ENCODE assay signal across 20 cellular contexts in genomic region chr15:69996321-69996720, GRCh38.
DNase-seq lines count a peak whose midpoint lies in the region; ATAC-seq and TF ChIP-seq lines count a peak whose summit lies in the region.
"Had no signal": no experiment of that assay in that cellular context is flagged by ENCODE, and none has a peak within 500 bp of the region (broad histone marks: within the 10 kb centered on the region; RNA-seq: fewer than 3 reads in every experiment).

No MANE protein-coding gene starts in this region.

- 86% methylated on average over 12 of the region's 12 CpGs for WGBS in smooth muscle cell (ENCODE audit: low lambda C conversion rate)
- WGBS in gastroesophageal sphincter (ENCODE audit: low coverage in 1 of 2), 2 donors, result 62 to 66% methylated on average over 3 to 9 of the region's 12 CpGs

- H3K4me3 ChIP-seq in WERI-Rb-1 (ENCODE audit: low read depth, low read length) (no peak overlapping the region), smooth muscle cell (no peak overlapping the region), gastroesophageal sphincter (no peak overlapping the region)
- H3K4me3 ChIP-seq: MG63, thoracic aorta had no signal

- no peak for TF ChIP-seq CTCF in 22Rv1 (IDR thresholded peaks at IDR 0.05)
- no peak for TF ChIP-seq CTCF in WERI-Rb-1 (IDR thresholded peaks at IDR 0.05; ENCODE audit: low read depth, low read length)
- TF ChIP-seq CTCF in smooth muscle cell (IDR thresholded peaks at IDR 0.05; ENCODE audit: borderline replicate concordance, insufficient read depth, poor library complexity, severe bottlenecking), result no peak
- TF ChIP-seq CTCF in gastroesophageal sphincter (IDR thresholded peaks at IDR 0.05), result no peak

- DNase-seq in DMS 273 (lab: John Stamatoyannopoulos, UW; ENCODE audit: unreplicated experiment) (peak; percentile 76), NCI-H524 (lab: John Stamatoyannopoulos, UW) (peak; percentile 68 to 83), WERI-Rb-1 (peak; percentile 76), smooth muscle cell (lab: John Stamatoyannopoulos, UW; ENCODE audit: unreplicated experiment) (no peak)
- DNase-seq in central memory CD4-positive, alpha-beta T cell, result no peak
- DNase-seq: activated CD8-positive, alpha-beta memory T cell treated with anti-CD3 and anti-CD28 coated beads for 24 hours; activated naive CD4-positive, alpha-beta T cell treated with anti-CD3 and anti-CD28 coated beads for 36 hours; activated T-cell treated with anti-CD3 and anti-CD28 coated beads, Interleukin-2, amount 50 U/mL, for 72 hours; amniotic stem cell; HFFc6; mammary epithelial cell; MG63; retina; stimulated activated CD4-positive, alpha-beta T cell treated with anti-CD3 and anti-CD28 coated beads, Interleukin-4, amount 100 ng/mL, for 1 hour; stimulated activated naive CD4-positive, alpha-beta T cell treated with Interleukin-2 at 50 U/mL for 16 hours; T-helper 9 cell had no signal

- H3K4me2 ChIP-seq in smooth muscle cell, result no peak overlapping the region

- H3K79me2 ChIP-seq in smooth muscle cell (ENCODE audit: low read depth), result no peaks in the 10 kb centered on the region

- H3K27me3 ChIP-seq in WERI-Rb-1 (ENCODE audit: insufficient read depth, low read depth, severe bottlenecking) (no peaks in the 10 kb centered on the region), smooth muscle cell (ENCODE audit: low read depth) (no peaks in the 10 kb centered on the region), gastroesophageal sphincter (peaks cover 10% of the 10 kb centered on the region)
- H3K27me3 ChIP-seq: MG63 had no signal

- H2AFZ ChIP-seq in smooth muscle cell (ENCODE audit: low read depth), result no peak overlapping the region

- H3K9ac ChIP-seq in smooth muscle cell (ENCODE audit: low read depth), result no peak overlapping the region

- H4K20me1 ChIP-seq in smooth muscle cell (ENCODE audit: low read depth), result no peaks in the 10 kb centered on the region

- no peak for TF ChIP-seq POLR2A in gastroesophageal sphincter (IDR thresholded peaks at IDR 0.05)

- H3K4me1 ChIP-seq in smooth muscle cell (ENCODE audit: low read depth) (peaks cover 7% of the 10 kb centered on the region), gastroesophageal sphincter (no peaks in the 10 kb centered on the region)

- no peaks in the 10 kb centered on the region for H3K36me3 ChIP-seq in WERI-Rb-1
- H3K36me3 ChIP-seq in smooth muscle cell (ENCODE audit: low read depth), result no peaks in the 10 kb centered on the region
- no peaks in the 10 kb centered on the region for H3K36me3 ChIP-seq in gastroesophageal sphincter
- H3K36me3 ChIP-seq: MG63, thoracic aorta had no signal

- TF ChIP-seq EP300 in gastroesophageal sphincter (IDR thresholded peaks at IDR 0.05), result no peak

- no peaks in the 10 kb centered on the region for H3K9me3 ChIP-seq in WERI-Rb-1 (ENCODE audit: severe bottlenecking)
- H3K9me3 ChIP-seq in smooth muscle cell (replicated peaks; ENCODE audit: low read depth), result no peaks in the 10 kb centered on the region
- peaks cover 0 to 7% (median 0%) of the 10 kb centered on the region in 3 donors for H3K9me3 ChIP-seq in gastroesophageal sphincter
- H3K9me3 ChIP-seq: MG63, thoracic aorta had no signal

- H3F3A ChIP-seq in smooth muscle cell (ENCODE audit: low read depth), result no peaks in the 10 kb centered on the region

- H3K27ac ChIP-seq in 22Rv1, result peak overlapping the region; percentile 81
- peak overlapping the region; percentile 78 for H3K27ac ChIP-seq in WERI-Rb-1
- no peak overlapping the region for H3K27ac ChIP-seq in smooth muscle cell (ENCODE audit: low read depth)
- H3K27ac ChIP-seq in gastroesophageal sphincter, result no peak overlapping the region
- H3K27ac ChIP-seq: thoracic aorta had no signal

- ATAC-seq in GM18858 (IDR thresholded peaks at IDR 0.05; ENCODE audit: unreplicated experiment) (no peak), gastroesophageal sphincter (no peak)
- ATAC-seq: activated T-cell treated with anti-CD3 and anti-CD28 coated beads, Interleukin-2, amount 50 U/mL, for 72 hours had no signal

Comparison
In these comparisons a context has a peak if more than half of its experiments do, and no peak if none do; other contexts are left out.
1. H3K27ac ChIP-seq: peak in 22Rv1 (single experiment) and WERI-Rb-1 (single experiment); none in smooth muscle cell (single experiment) and gastroesophageal sphincter (0 of 4).
2. DNase-seq: peak in DMS 273 (single experiment), NCI-H524 (2 of 2) and WERI-Rb-1 (single experiment); none in central memory CD4-positive, alpha-beta T cell (single experiment) and smooth muscle cell (single experiment).